ENCODE assay signal across 1 cellular context in the genomic region with DNA sequence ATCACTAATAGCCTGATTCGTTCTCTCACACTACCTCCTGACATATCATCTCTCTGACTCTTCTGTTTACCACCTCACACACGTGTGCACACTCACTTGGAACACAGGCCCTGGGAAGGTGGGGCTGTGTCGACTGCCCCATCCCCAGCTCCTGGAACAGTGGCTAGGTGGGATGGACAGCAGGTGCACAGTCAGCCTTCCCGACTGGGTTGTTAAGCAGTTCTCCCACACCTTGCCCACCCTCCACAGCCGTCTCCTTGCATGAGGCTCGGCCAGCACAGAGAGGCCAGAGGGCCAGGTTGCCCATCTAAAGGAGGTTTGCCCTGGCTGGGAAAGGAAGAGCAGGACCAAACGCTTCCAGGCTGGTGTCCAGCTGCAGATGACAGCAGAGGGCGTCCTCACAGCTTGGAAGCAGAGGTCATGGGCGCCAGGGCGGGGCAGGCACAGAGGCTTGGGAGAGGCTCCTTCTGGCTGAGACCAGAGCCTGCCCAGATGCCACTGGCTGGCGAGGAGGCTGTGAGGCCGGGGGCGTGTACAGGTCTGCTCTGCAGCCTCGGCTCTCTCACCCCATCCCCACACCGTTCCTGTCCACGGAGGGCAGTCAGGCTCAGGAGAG.
TF ChIP-seq lines count a peak whose summit lies in the region.

No MANE protein-coding gene starts in this region.

TF ChIP-seq in GM23338, 12 proteins besides CTCF, POLR2A, EP300 and RAD21 (continued from another document):
- TF ChIP-seq STAT1 (IDR thresholded peaks at IDR 0.05; ENCODE audit: unreplicated experiment) = no peak
